ENCODE assay signal across 7 cellular contexts in genomic region chr4:30720656-30721352, GRCh38. TPM values are rescaled to one million over a fixed set of nuclear protein-coding genes. Genes with fewer than 3 reads are reported as not detected.
DNase-seq lines count a peak whose midpoint lies in the region; ATAC-seq, FAIRE-seq and TF ChIP-seq lines count a peak whose summit lies in the region.

No MANE protein-coding gene starts in this region.

- H3K4me1 ChIP-seq in endothelial cell of umbilical vein (ENCODE audit: control insufficient read depth, extremely low read depth, insufficient read depth, low read length): peaks cover 46% of the 10 kb centered on the region
- H3K4me1 ChIP-seq in upper lobe of right lung: peaks cover 21% of the 10 kb centered on the region

- H3K79me2 ChIP-seq in endothelial cell of umbilical vein (ENCODE audit: control insufficient read depth, insufficient read depth, low read length): peaks cover 50% of the 10 kb centered on the region

- peaks cover 42% of the 10 kb centered on the region for H3K4me1 Mint-ChIP-seq in mesothelial cell of epicardium

- no peaks in the 10 kb centered on the region for H3K36me3 ChIP-seq in endothelial cell of umbilical vein (ENCODE audit: control insufficient read depth in 2 of 2, extremely low read depth in 1 of 2, insufficient read depth in 2 of 2, low read length in 2 of 2)
- no peaks in the 10 kb centered on the region for H3K36me3 ChIP-seq in upper lobe of right lung

- dilution Hi-C loops in endothelial cell of umbilical vein (cut with MboI; ENCODE audit: extremely low pct_ligation_motif_present, low sequenced_read_pairs): no loop called here

- no peaks in the 10 kb centered on the region for H3K27me3 Mint-ChIP-seq in mesothelial cell of epicardium (ENCODE audit: low read depth)

- H3K27me3 ChIP-seq in endothelial cell of umbilical vein (ENCODE audit: control insufficient read depth in 2 of 2, insufficient read depth in 2 of 2, low read length in 2 of 2): no peaks in the 10 kb centered on the region
- H3K27me3 ChIP-seq in upper lobe of right lung: peaks cover 58% of the 10 kb centered on the region

- peak; percentile 76 for FAIRE-seq in endothelial cell of umbilical vein (lab: Jason Lieb, UNC)
- no peak for FAIRE-seq in GM19239 (lab: Jason Lieb, UNC)

- in situ Hi-C loops in GM13976 (cut with MboI; ENCODE audit: low sequenced_read_pairs, unreplicated experiment): no loop called here

- BruUV-seq in endothelial cell of umbilical vein (replicated peaks; lab: Mats Ljungman, UMichigan): TSS peak; percentile 12

- POLR2A ChIA-PET in RWPE1 (lab: Yijun Ruan, JAX; ENCODE audit: low non-redundant PET): no interaction called here
- POLR2A ChIA-PET in endothelial cell of umbilical vein (lab: Charles Lee): no interaction called here

- H3K4me3 Mint-ChIP-seq in mesothelial cell of epicardium: peak overlapping the region; percentile 100

- TF ChIP-seq CTCF in GM13976 (IDR thresholded peaks at IDR 0.05; ENCODE audit: borderline replicate concordance, control extremely low read depth, extremely low read depth, insufficient read depth, missing control alignments) (no peak), RWPE1 (conservative IDR thresholded peaks at IDR 0.05; ENCODE audit: low read depth) (no peak), endothelial cell of umbilical vein (IDR thresholded peaks at IDR 0.05; ENCODE audit: extremely low read depth in 1 of 2, insufficient read depth in 1 of 2, low read depth in 1 of 2, low read length in 2 of 2) (no peak), mesothelial cell of epicardium (IDR thresholded peaks at IDR 0.05; ENCODE audit: unreplicated experiment) (peak; percentile 7), upper lobe of right lung (IDR thresholded peaks at IDR 0.05) (no peak)

- peak overlapping the region; percentile 34 to 53 (median 47) for H3K4me3 ChIP-seq in endothelial cell of umbilical vein (replicated peaks in 1 of 3; ENCODE audit: insufficient read depth in 1 of 3, low read depth in 1 of 3, low read length in 3 of 3)
- peak overlapping the region; percentile 55 for H3K4me3 ChIP-seq in upper lobe of right lung

- H3K4me2 ChIP-seq in endothelial cell of umbilical vein (ENCODE audit: insufficient read depth, low read length): peak overlapping the region; percentile 84

- no peaks in the 10 kb centered on the region for H4K20me1 ChIP-seq in endothelial cell of umbilical vein (replicated peaks; ENCODE audit: control insufficient read depth, extremely low read depth, insufficient read depth, low read length)

- DNase-seq in GM13976 (ENCODE audit: low spot score) (peak; percentile 35), RWPE1 (ENCODE audit: low spot score) (peak; percentile 13), endothelial cell of umbilical vein (ENCODE audit: low read depth, low spot score) (peak; percentile 67), mesothelial cell of epicardium (ENCODE audit: low spot score in 2 of 2, unreplicated experiment in 2 of 2) (peak; percentile 38 to 65), upper lobe of right lung (no peak), GM19239 (ENCODE audit: insufficient read length, low spot score) (no peak)
- DNase-seq in effector CD8-positive, alpha-beta T cell (lab: John Stamatoyannopoulos, UW): no peak

- peak overlapping the region; percentile 87 for H2AFZ ChIP-seq in endothelial cell of umbilical vein (ENCODE audit: low read depth, low read length)

- peak overlapping the region; percentile 99 for H3K27ac Mint-ChIP-seq in mesothelial cell of epicardium

- H3K36me3 Mint-ChIP-seq in mesothelial cell of epicardium: no peaks in the 10 kb centered on the region

- peak overlapping the region; percentile 55 for H3K9ac ChIP-seq in endothelial cell of umbilical vein (replicated peaks; ENCODE audit: extremely low read depth, insufficient read depth, low read length)

- H3K9me3 ChIP-seq in endothelial cell of umbilical vein (replicated peaks; ENCODE audit: control insufficient read depth, insufficient read depth, low read length): no peaks in the 10 kb centered on the region
- no peaks in the 10 kb centered on the region for H3K9me3 ChIP-seq in upper lobe of right lung

- H3K27ac ChIP-seq in RWPE1 (peak overlapping the region; percentile 84), endothelial cell of umbilical vein (ENCODE audit: insufficient read depth, low read depth, low read length) (peak overlapping the region; percentile 47), upper lobe of right lung (no peak overlapping the region)

- no peak for TF ChIP-seq POLR2A in endothelial cell of umbilical vein (IDR thresholded peaks at IDR 0.05; ENCODE audit: low read depth, low read length)

- no peak for ATAC-seq in upper lobe of right lung

- no peaks in the 10 kb centered on the region for H3K9me1 ChIP-seq in endothelial cell of umbilical vein (replicated peaks; ENCODE audit: control insufficient read depth, extremely low read depth, insufficient read depth, low read length)

- intact Hi-C loops in endothelial cell of umbilical vein (cut with micrococcal nuclease) (loop anchor here (1.0 kb wide), 3 partner anchors 7 to 142 kb away; no protein-coding TSS in a partner anchor), upper lobe of right lung (cut with DNase I) (no loop called here)

- CTCF ChIA-PET in RWPE1 (lab: Yijun Ruan, JAX) (interaction anchor here (0.6 to 1.0 kb wide), 4 partner anchors 15 to 845 kb away, joined by 3 to 6 read pairs (median 4); no protein-coding TSS in a partner anchor), endothelial cell of umbilical vein (lab: Charles Lee) (interaction anchor here (0.9 to 2.0 kb wide), 9 partner anchors 42 to 384 kb away, joined by 3 to 23 read pairs (median 5); no protein-coding TSS in a partner anchor)

- no peaks in the 10 kb centered on the region for H3K9me3 Mint-ChIP-seq in mesothelial cell of epicardium

TF ChIP-seq in endothelial cell of umbilical vein, 7 proteins besides CTCF, POLR2A, EP300 and RAD21:
- TF ChIP-seq FOS (IDR thresholded peaks at IDR 0.05; ENCODE audit: borderline replicate concordance, insufficient read depth, low read length): no peak
- no peak for TF ChIP-seq EZH2 (IDR thresholded peaks at IDR 0.05; ENCODE audit: borderline replicate concordance, low read depth, low read length, severe bottlenecking)
- TF ChIP-seq POLR2AphosphoS5 (IDR thresholded peaks at IDR 0.05; ENCODE audit: insufficient read depth, low read depth, low read length): peak; percentile 2
TF ChIP-seq in endothelial cell of umbilical vein: peak in this region for 1.

RNA-seq across cellular contexts. Expression of gene PCDH7, which starts 0.6 kb away (rescaled TPM):
- total RNA-seq in endothelial cell of umbilical vein: 16.6 and 21.0 TPM in 2 replicates
- 9.5 and 11.1 TPM in 2 replicates for polyA plus RNA-seq in endothelial cell of umbilical vein
- polyA plus RNA-seq in endothelial cell of umbilical vein (2011; cell fraction: cytosol; rRNA removed): 10.1 and 10.3 TPM in 2 replicates
- polyA plus RNA-seq in endothelial cell of umbilical vein (2011; cell fraction: nucleus; rRNA removed): 13.6 and 13.7 TPM in 2 replicates
- polyA plus RNA-seq in endothelial cell of umbilical vein (2012): 2.9 and 6.6 TPM in 2 replicates
- 33.1 and 35.9 TPM in 2 replicates for polyA minus RNA-seq in endothelial cell of umbilical vein
- 13.4 TPM for polyA minus RNA-seq in endothelial cell of umbilical vein (2011; cell fraction: cytosol; rRNA and poly(A)+ RNA removed)
- polyA minus RNA-seq in endothelial cell of umbilical vein (2011; cell fraction: nucleus; rRNA and poly(A)+ RNA removed): 61.7 and 67.5 TPM in 2 replicates
- total RNA-seq in mesothelial cell of epicardium: 74.3 to 78.8 TPM (median 76.7 TPM) in 3 replicates
- 8.0 TPM for total RNA-seq in upper lobe of right lung

Comparison
In these comparisons a context has a peak if more than half of its experiments do, and no peak if none do; other contexts are left out.
1. DNase-seq: peak in GM13976 (single experiment), RWPE1 (single experiment), endothelial cell of umbilical vein (single experiment) and mesothelial cell of epicardium (2 of 2); none in upper lobe of right lung (single experiment), effector CD8-positive, alpha-beta T cell (single experiment) and GM19239 (single experiment).